In the genomic region with DNA sequence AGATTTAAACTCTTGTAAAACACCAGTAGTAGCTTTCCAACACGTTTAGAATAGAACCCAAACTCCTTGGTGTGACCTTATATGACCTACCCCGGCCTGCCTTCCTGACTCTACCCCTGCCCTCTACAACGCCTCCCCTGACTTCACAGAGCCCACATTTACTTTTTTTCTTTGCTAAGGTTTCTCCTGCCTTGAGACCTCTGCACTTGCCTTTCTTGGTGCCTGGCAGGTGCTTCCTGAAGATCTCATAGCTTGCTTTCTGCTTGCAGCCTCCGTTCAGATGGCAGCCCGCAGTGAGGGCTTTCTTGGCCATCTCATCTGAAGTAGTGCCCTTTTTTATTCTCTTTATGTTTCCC, we compare ENCODE assay signal across 1 cellular context.
TF ChIP-seq lines count a peak whose summit lies in the region.

No MANE protein-coding gene starts in this region.

TF ChIP-seq in K562, 482 proteins besides CTCF, POLR2A, EP300 and RAD21:
- TF ChIP-seq COPS2 (conservative IDR thresholded peaks at IDR 0.05) (no peak), TCF7 (IDR thresholded peaks at IDR 0.05; ENCODE audit: borderline replicate concordance) (no peak), MTA1 (IDR thresholded peaks at IDR 0.05; ENCODE audit: borderline replicate concordance) (no peak), SMAD4 (CRISPR knock-in tag; conservative IDR thresholded peaks at IDR 0.05) (no peak), YY1 (IDR thresholded peaks at IDR 0.05; ENCODE audit: borderline replicate concordance in 1 of 3, control insufficient read depth in 1 of 3, extremely low read depth in 1 of 3, insufficient read depth in 3 of 3, insufficient read length in 1 of 3, insufficient replicate concordance in 2 of 3, low read depth in 1 of 3, low read length in 2 of 3) (no peak), RBM17 (IDR thresholded peaks at IDR 0.05; ENCODE audit: borderline replicate concordance, low read depth, low read length) (no peak), GATAD2A (IDR thresholded peaks at IDR 0.05) (no peak), HCFC1 (IDR thresholded peaks at IDR 0.05; ENCODE audit: low read depth, low read length) (no peak), RBM22 (IDR thresholded peaks at IDR 0.05; ENCODE audit: low read depth, low read length, poor library complexity, severe bottlenecking) (no peak), PTBP1 (IDR thresholded peaks at IDR 0.05; ENCODE audit: low read depth, low read length) (no peak), ZBTB7A (IDR thresholded peaks at IDR 0.05; ENCODE audit: borderline replicate concordance, control insufficient read depth, low read depth, low read length) (no peak), RCOR1 (IDR thresholded peaks at IDR 0.05; ENCODE audit: borderline replicate concordance in 1 of 2, low read depth in 2 of 2, low read length in 2 of 2) (no peak), PHF8 (IDR thresholded peaks at IDR 0.05; ENCODE audit: borderline replicate concordance, low read length) (no peak)
- TF ChIP-seq, protein P1, sequence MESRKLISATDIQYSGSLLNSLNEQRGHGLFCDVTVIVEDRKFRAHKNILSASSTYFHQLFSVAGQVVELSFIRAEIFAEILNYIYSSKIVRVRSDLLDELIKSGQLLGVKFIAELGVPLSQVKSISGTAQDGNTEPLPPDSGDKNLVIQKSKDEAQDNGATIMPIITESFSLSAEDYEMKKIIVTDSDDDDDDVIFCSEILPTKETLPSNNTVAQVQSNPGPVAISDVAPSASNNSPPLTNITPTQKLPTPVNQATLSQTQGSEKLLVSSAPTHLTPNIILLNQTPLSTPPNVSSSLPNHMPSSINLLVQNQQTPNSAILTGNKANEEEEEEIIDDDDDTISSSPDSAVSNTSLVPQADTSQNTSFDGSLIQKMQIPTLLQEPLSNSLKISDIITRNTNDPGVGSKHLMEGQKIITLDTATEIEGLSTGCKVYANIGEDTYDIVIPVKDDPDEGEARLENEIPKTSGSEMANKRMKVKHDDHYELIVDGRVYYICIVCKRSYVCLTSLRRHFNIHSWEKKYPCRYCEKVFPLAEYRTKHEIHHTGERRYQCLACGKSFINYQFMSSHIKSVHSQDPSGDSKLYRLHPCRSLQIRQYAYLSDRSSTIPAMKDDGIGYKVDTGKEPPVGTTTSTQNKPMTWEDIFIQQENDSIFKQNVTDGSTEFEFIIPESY (CRISPR knock-in tag; IDR thresholded peaks at IDR 0.05): no peak
- TF ChIP-seq, protein P2, sequence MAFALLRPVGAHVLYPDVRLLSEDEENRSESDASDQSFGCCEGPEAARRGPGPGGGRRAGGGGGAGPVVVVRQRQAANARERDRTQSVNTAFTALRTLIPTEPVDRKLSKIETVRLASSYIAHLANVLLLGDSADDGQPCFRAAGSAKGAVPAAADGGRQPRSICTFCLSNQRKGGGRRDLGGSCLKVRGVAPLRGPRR (CRISPR knock-in tag; IDR thresholded peaks at IDR 0.05): no peak
- TF ChIP-seq, protein P3, sequence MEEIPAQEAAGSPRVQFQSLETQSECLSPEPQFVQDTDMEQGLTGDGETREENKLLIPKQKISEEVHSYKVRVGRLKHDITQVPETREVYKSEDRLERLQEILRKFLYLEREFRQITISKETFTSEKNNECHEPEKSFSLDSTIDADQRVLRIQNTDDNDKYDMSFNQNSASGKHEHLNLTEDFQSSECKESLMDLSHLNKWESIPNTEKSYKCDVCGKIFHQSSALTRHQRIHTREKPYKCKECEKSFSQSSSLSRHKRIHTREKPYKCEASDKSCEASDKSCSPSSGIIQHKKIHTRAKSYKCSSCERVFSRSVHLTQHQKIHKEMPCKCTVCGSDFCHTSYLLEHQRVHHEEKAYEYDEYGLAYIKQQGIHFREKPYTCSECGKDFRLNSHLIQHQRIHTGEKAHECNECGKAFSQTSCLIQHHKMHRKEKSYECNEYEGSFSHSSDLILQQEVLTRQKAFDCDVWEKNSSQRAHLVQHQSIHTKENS (CRISPR knock-in tag; IDR thresholded peaks at IDR 0.05): no peak
- TF ChIP-seq, protein P4, sequence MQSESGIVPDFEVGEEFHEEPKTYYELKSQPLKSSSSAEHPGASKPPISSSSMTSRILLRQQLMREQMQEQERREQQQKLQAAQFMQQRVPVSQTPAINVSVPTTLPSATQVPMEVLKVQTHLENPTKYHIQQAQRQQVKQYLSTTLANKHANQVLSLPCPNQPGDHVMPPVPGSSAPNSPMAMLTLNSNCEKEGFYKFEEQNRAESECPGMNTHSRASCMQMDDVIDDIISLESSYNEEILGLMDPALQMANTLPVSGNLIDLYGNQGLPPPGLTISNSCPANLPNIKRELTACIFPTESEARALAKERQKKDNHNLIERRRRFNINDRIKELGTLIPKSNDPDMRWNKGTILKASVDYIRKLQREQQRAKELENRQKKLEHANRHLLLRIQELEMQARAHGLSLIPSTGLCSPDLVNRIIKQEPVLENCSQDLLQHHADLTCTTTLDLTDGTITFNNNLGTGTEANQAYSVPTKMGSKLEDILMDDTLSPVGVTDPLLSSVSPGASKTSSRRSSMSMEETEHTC (IDR thresholded peaks at IDR 0.05): no peak
- TF ChIP-seq, protein P5, sequence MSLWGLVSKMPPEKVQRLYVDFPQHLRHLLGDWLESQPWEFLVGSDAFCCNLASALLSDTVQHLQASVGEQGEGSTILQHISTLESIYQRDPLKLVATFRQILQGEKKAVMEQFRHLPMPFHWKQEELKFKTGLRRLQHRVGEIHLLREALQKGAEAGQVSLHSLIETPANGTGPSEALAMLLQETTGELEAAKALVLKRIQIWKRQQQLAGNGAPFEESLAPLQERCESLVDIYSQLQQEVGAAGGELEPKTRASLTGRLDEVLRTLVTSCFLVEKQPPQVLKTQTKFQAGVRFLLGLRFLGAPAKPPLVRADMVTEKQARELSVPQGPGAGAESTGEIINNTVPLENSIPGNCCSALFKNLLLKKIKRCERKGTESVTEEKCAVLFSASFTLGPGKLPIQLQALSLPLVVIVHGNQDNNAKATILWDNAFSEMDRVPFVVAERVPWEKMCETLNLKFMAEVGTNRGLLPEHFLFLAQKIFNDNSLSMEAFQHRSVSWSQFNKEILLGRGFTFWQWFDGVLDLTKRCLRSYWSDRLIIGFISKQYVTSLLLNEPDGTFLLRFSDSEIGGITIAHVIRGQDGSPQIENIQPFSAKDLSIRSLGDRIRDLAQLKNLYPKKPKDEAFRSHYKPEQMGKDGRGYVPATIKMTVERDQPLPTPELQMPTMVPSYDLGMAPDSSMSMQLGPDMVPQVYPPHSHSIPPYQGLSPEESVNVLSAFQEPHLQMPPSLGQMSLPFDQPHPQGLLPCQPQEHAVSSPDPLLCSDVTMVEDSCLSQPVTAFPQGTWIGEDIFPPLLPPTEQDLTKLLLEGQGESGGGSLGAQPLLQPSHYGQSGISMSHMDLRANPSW (CRISPR knock-in tag; IDR thresholded peaks at IDR 0.05): no peak
